Comparison of ENCODE assay signal across 8 cellular contexts in the genomic region with DNA sequence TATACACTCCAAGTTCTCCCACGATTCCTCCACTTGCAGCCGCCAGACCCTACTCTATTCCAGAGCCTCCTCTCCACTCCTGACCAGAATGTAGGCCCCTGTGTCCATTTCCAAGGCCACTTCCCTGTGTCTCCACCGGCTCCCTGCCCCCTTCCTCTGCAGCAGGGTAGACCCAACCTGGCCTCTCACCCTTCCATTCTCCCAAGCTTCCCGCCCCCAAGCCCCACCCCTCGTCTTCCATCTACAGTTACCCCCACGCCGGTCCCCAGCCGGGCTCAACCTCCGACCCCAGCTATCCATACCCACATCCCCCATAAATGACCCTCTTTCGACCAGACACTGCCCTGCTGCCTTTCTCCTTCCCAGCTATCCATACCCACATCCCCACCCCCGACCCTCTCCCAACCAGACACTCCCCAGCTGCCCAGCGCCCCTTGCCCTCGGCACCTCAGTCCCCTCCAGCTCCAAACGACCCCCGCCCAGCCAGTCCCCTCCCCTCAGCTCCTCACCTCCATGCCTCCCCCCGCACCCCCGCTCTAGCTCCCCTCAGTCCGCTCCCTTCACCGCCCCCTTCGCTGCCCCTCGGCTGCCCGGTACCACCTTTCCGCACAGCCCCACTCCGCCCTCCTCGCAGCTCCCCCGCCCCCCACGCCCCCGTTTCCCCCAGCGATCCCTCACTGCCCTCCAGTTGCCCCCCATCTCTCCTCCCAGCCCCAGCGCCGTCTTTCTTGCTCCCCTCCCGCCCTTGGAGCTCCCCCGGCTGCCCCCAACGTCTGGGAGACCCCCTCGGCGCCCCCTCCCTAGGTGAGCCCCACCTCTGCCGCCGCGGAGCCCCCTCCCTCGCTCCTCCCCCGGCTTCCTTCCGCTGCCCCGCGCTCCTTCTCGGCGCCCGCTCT. TPM values are rescaled to one million over a fixed set of nuclear protein-coding genes. Genes with fewer than 3 reads are reported as not detected.
A peak's percentile ranks its signal among the peaks of the same experiment; 100 is the strongest.
DNase-seq lines count a peak whose midpoint lies in the region; ATAC-seq, FAIRE-seq and TF ChIP-seq lines count a peak whose summit lies in the region.

No MANE protein-coding gene starts in this region.

- CTCF ChIA-PET in GM10248 (lab: Yijun Ruan, JAX) (interaction anchor here (1.0 to 1.2 kb wide), 2 partner anchors 10 to 21 kb away, joined by 3 read pairs; no protein-coding TSS in a partner anchor), PC-9 (lab: Charles Lee) (no interaction called here)

- H3K4me3 ChIP-seq in PC-9 = peak overlapping the region; percentile 33; the same call in 1 of the 2 replicates
- peak overlapping the region; percentile 43 to 73 (median 56) for H3K4me3 ChIP-seq in fibroblast of lung (replicated peaks in 1 of 4; ENCODE audit: control extremely low read depth in 1 of 4, insufficient read depth in 1 of 4, low read depth in 3 of 4, low read length in 4 of 4)
- peak overlapping the region; percentile 63 for H3K4me3 ChIP-seq in psoas muscle

- H3K9me2 ChIP-seq in PC-9 (ENCODE audit: insufficient read depth) = no peaks in the 10 kb centered on the region

- H3K27me3 ChIP-seq in PC-9 (ENCODE audit: insufficient read depth, low read depth) (no peaks in the 10 kb centered on the region; the same call in 1 of the 2 replicates), fibroblast of lung (ENCODE audit: control insufficient read depth, insufficient read depth, low read length) (no peaks in the 10 kb centered on the region), psoas muscle (ENCODE audit: insufficient read depth in 3 of 3, low read length in 2 of 3) (peaks cover 5 to 37% (median 14%) of the 10 kb centered on the region in 3 donors)

- H3F3A ChIP-seq in PC-9 (ENCODE audit: insufficient read depth, low read depth) = no peaks in the 10 kb centered on the region

- no peak for FAIRE-seq in frontal cortex (lab: Jason Lieb, UNC)

- ATAC-seq in psoas muscle = peak in 1 of 4 donors; percentile 16

- H3K4me1 ChIP-seq in PC-9 (replicated peaks; ENCODE audit: insufficient read depth) = no peaks in the 10 kb centered on the region
- H3K4me1 ChIP-seq in fibroblast of lung (ENCODE audit: control insufficient read depth, extremely low read depth, insufficient read depth, low read length) = peaks cover 5% of the 10 kb centered on the region
- H3K4me1 ChIP-seq in psoas muscle = no peaks in the 10 kb centered on the region

- H2AFZ ChIP-seq in PC-9 (no peak overlapping the region), fibroblast of lung (ENCODE audit: low read length) (no peak overlapping the region)

- 8 to 10% (median 8%) methylated on average over 27 to 47 of the region's 47 CpGs for WGBS in psoas muscle, 3 donors

- POLR2A ChIA-PET in GM10248 (lab: Yijun Ruan, JAX) = interaction anchor here (0.6 kb wide), 2 partner anchors 127 to 1267 kb away, joined by 3 to 5 read pairs; no protein-coding TSS in a partner anchor
- POLR2A ChIA-PET in PC-9 (lab: Charles Lee; ENCODE audit: unreplicated experiment) = no interaction called here

- no peak overlapping the region for H3K27ac ChIP-seq in PC-9
- peak overlapping the region; percentile 32 for H3K27ac ChIP-seq in fibroblast of lung (ENCODE audit: insufficient read depth, low read length)
- no peak overlapping the region for H3K27ac ChIP-seq in psoas muscle

- H3K79me2 ChIP-seq in PC-9 (ENCODE audit: low read depth) (no peaks in the 10 kb centered on the region), fibroblast of lung (ENCODE audit: control insufficient read depth, insufficient read depth, low read length) (peaks cover 50% of the 10 kb centered on the region)

- no peaks in the 10 kb centered on the region for H4K20me1 ChIP-seq in PC-9 (ENCODE audit: insufficient read depth)
- no peaks in the 10 kb centered on the region for H4K20me1 ChIP-seq in fibroblast of lung (ENCODE audit: control insufficient read depth, extremely low read depth, insufficient read depth, low read length)

- H3K36me3 ChIP-seq in PC-9 (ENCODE audit: low read depth) = no peaks in the 10 kb centered on the region
- no peaks in the 10 kb centered on the region for H3K36me3 ChIP-seq in fibroblast of lung (ENCODE audit: control insufficient read depth, insufficient read depth, low read length)
- H3K36me3 ChIP-seq in psoas muscle (ENCODE audit: insufficient read depth in 1 of 2, low read depth in 1 of 2) = no peaks in the 10 kb centered on the region

- DNase-seq in GM10248 (ENCODE audit: extremely low spot score) (peak; percentile 17), PC-9 (no peak), fibroblast of lung (ENCODE audit: low read depth in 2 of 2) (no peak), psoas muscle (peak in 1 of 2 donors; percentile 12), NCI-H1436 (lab: John Stamatoyannopoulos, UW) (no peak), frontal cortex (ENCODE audit: low spot score in 2 of 2) (no peak), hippocampal formation (lab: John Stamatoyannopoulos, UW) (no peak), NCI-H774 (lab: John Stamatoyannopoulos, UW) (no peak)

- TF ChIP-seq CTCF in GM10248 (IDR thresholded peaks at IDR 0.05; ENCODE audit: control extremely low read depth, extremely low read depth, low read depth, missing control alignments) = no peak
- TF ChIP-seq CTCF in PC-9 (conservative IDR thresholded peaks at IDR 0.05) = no peak
- TF ChIP-seq CTCF in fibroblast of lung (conservative IDR thresholded peaks at IDR 0.05 in 1 of 2, IDR thresholded peaks at IDR 0.05 in 1 of 2; ENCODE audit: low read depth in 1 of 2, low read length in 2 of 2) = no peak
- no peak for TF ChIP-seq CTCF in psoas muscle (IDR thresholded peaks at IDR 0.05)

- H3K9ac ChIP-seq in fibroblast of lung (ENCODE audit: insufficient read depth, low read length) = peak overlapping the region; percentile 77

- H3K4me2 ChIP-seq in PC-9 (peak overlapping the region; percentile 60), fibroblast of lung (ENCODE audit: extremely low read depth, insufficient read depth, low read length) (peak overlapping the region; percentile 71)

- BruUV-seq in PC-9 (replicated peaks; lab: Mats Ljungman, UMichigan) = no TSS peak

- intact Hi-C loops in PC-9 (cut with micrococcal nuclease; ENCODE audit: unreplicated experiment) (no loop called here), psoas muscle (cut with DNase I) (no loop called here)

- H3K9me3 ChIP-seq in PC-9 (ENCODE audit: insufficient read depth, low read depth) (no peaks in the 10 kb centered on the region), fibroblast of lung (ENCODE audit: control insufficient read depth, insufficient read depth, low read depth, low read length) (no peaks in the 10 kb centered on the region), psoas muscle (no peaks in the 10 kb centered on the region)

RNA-seq across cellular contexts. Expression of a gene that starts 0.7 kb away (rescaled TPM):
- total RNA-seq in PC-9 (2021) = 2.4 and 2.6 TPM in 2 replicates
- 7.2 and 36.5 TPM in 2 replicates for total RNA-seq in fibroblast of lung
- 45.2 and 51.6 TPM in 2 replicates for polyA plus RNA-seq in fibroblast of lung
- 44.9 and 62.5 TPM in 2 replicates for polyA plus RNA-seq in fibroblast of lung (2012)
- polyA minus RNA-seq in fibroblast of lung (ENCODE audit: low replicate concordance) = 69.9 and 98.4 TPM in 2 replicates
- under 1 TPM in 1 of 4 donors, not detected in 3; 0.04 TPM for total RNA-seq in psoas muscle
- polyA plus RNA-seq in psoas muscle = under 1 TPM in 1 of 3 donors, not detected in 2; under 0.01 TPM
- 7.7 TPM for total RNA-seq in frontal cortex

RNA-seq across cellular contexts. Expression of a gene that starts 43.8 kb away (rescaled TPM):
- total RNA-seq in PC-9 (2021) (9.5 and 11.7 TPM in 2 replicates), fibroblast of lung (6.9 and 7.8 TPM in 2 replicates), psoas muscle (1 to 10 TPM; 2.3 to 5.3 (median 4.4) TPM), frontal cortex (9.0 TPM)
- polyA plus RNA-seq in fibroblast of lung (11.8 and 14.5 TPM in 2 replicates), psoas muscle (10 to 100 TPM in 2 of 3 donors, 1 to 10 TPM in 1; 6.5 to 12.9 (median 10.0) TPM)
- polyA plus RNA-seq in fibroblast of lung (2012) = 10.7 and 15.4 TPM in 2 replicates
- 4.4 and 7.1 TPM in 2 replicates for polyA minus RNA-seq in fibroblast of lung (ENCODE audit: low replicate concordance)
